25 cellular contexts compared by ENCODE assay signal in genomic region chr12:115584156-115584555, GRCh38.
"Had no signal": no experiment of that assay in that cellular context is flagged by ENCODE, and none has a peak within 500 bp of the region (broad histone marks: within the 10 kb centered on the region; RNA-seq: fewer than 3 reads in every experiment).

No MANE protein-coding gene starts in this region.

- H3K27me3 ChIP-seq: body of pancreas, right lobe of liver, uterus had no signal

- H3K4me1 ChIP-seq: body of pancreas, right lobe of liver, uterus had no signal

- H3K4me3 ChIP-seq: body of pancreas, right lobe of liver, uterus had no signal

- H3K36me3 ChIP-seq: neutrophil, right lobe of liver, uterus had no signal

- FAIRE-seq: small intestine had no signal

- H3K27ac Mint-ChIP-seq: activated CD4-positive, alpha-beta T cell treated with anti-CD3 and anti-CD28 coated beads for 36 hours; activated CD8-positive, alpha-beta memory T cell treated with anti-CD3 and anti-CD28 coated beads, Interleukin-2, amount 10 ng/mL, durations not matched to agents 7 days and 5 days; activated CD8-positive, alpha-beta T cell treated with anti-CD3 and anti-CD28 coated beads, Interleukin-2, amount 10 ng/mL, durations not matched to agents 7 days and 5 days; activated naive CD8-positive, alpha-beta T cell; activated T-helper 2 cell treated with anti-CD3 and anti-CD28 coated beads, Interferon-gamma antibody, Interleukin-2, Interleukin-4, amounts not matched to agents 10 μg/mL and 5 μg/mL and 100 μg/mL, durations not matched to agents 14 hours and 24 hours and 36 hours; effector memory CD8-positive, alpha-beta T cell; nephron; stimulated activated memory B cell treated with anti-CD40 and anti-IgM and Interleukin-4, amounts not matched to agents 10 μg/mL and 1 μg/mL and 100 μg/mL, for 72 hours; type B pancreatic cell had no signal

- H3K27ac ChIP-seq: body of pancreas, neutrophil, right lobe of liver, uterus had no signal

- DNase-seq: activated CD4-positive, alpha-beta T cell treated with anti-CD3 and anti-CD28 coated beads for 36 hours; activated CD4-positive, CD25-positive, alpha-beta regulatory T cell; activated CD8-positive, alpha-beta memory T cell treated with anti-CD3 and anti-CD28 coated beads, Interleukin-2, amount 10 ng/mL, durations not matched to agents 7 days and 5 days; activated CD8-positive, alpha-beta T cell treated with anti-CD3 and anti-CD28 coated beads, Interleukin-2, amount 10 ng/mL, durations not matched to agents 7 days and 5 days; activated T-cell treated with anti-CD3 and anti-CD28 coated beads, Interleukin-2, amount 50 U/mL, for 48 hours; aorta; body of pancreas; cortex of kidney; effector memory CD8-positive, alpha-beta T cell; foreskin melanocyte; left ventricle myocardium superior; right lobe of liver; small intestine; stimulated activated CD4-positive, alpha-beta T cell treated with anti-CD3 and anti-CD28 coated beads, Interleukin-4, amount 100 ng/mL, for 4 hours; stimulated activated CD8-positive, alpha-beta memory T cell treated with anti-CD3 and anti-CD28 coated beads, Interleukin-4, amount 100 ng/mL, for 48 hours; stimulated activated naive CD8-positive, alpha-beta T cell treated with anti-CD3 and anti-CD28 coated beads, Interleukin-15, amount 100 ng/mL, for 72 hours; substantia nigra; uterus had no signal

- H3K27me3 Mint-ChIP-seq: activated CD4-positive, alpha-beta T cell treated with anti-CD3 and anti-CD28 coated beads for 36 hours; activated CD8-positive, alpha-beta memory T cell treated with anti-CD3 and anti-CD28 coated beads, Interleukin-2, amount 10 ng/mL, durations not matched to agents 7 days and 5 days; effector memory CD8-positive, alpha-beta T cell; stimulated activated memory B cell treated with anti-CD40 and anti-IgM and Interleukin-4, amounts not matched to agents 10 μg/mL and 1 μg/mL and 100 μg/mL, for 72 hours had no signal

- H3K4me3 Mint-ChIP-seq: activated CD4-positive, alpha-beta T cell treated with anti-CD3 and anti-CD28 coated beads for 36 hours; activated CD8-positive, alpha-beta memory T cell treated with anti-CD3 and anti-CD28 coated beads, Interleukin-2, amount 10 ng/mL, durations not matched to agents 7 days and 5 days; activated CD8-positive, alpha-beta T cell treated with anti-CD3 and anti-CD28 coated beads, Interleukin-2, amount 10 ng/mL, durations not matched to agents 7 days and 5 days; activated naive CD8-positive, alpha-beta T cell; effector memory CD8-positive, alpha-beta T cell; nephron; stimulated activated memory B cell treated with anti-CD40 and anti-IgM and Interleukin-4, amounts not matched to agents 10 μg/mL and 1 μg/mL and 100 μg/mL, for 72 hours; stimulated activated naive CD8-positive, alpha-beta T cell treated with anti-CD3 and anti-CD28 coated beads, Interleukin-15, amount 100 ng/mL, for 72 hours; type B pancreatic cell had no signal

- H3K4me1 Mint-ChIP-seq: activated CD4-positive, alpha-beta T cell treated with anti-CD3 and anti-CD28 coated beads for 36 hours; activated CD8-positive, alpha-beta memory T cell treated with anti-CD3 and anti-CD28 coated beads, Interleukin-2, amount 10 ng/mL, durations not matched to agents 7 days and 5 days; nephron; stimulated activated memory B cell treated with anti-CD40 and anti-IgM and Interleukin-4, amounts not matched to agents 10 μg/mL and 1 μg/mL and 100 μg/mL, for 72 hours; stimulated activated naive CD8-positive, alpha-beta T cell treated with anti-CD3 and anti-CD28 coated beads, Interleukin-15, amount 100 ng/mL, for 72 hours had no signal

- H3K36me3 Mint-ChIP-seq: activated CD8-positive, alpha-beta memory T cell treated with anti-CD3 and anti-CD28 coated beads, Interleukin-2, amount 10 ng/mL, durations not matched to agents 7 days and 5 days; activated naive CD8-positive, alpha-beta T cell; stimulated activated memory B cell treated with anti-CD40 and anti-IgM and Interleukin-4, amounts not matched to agents 10 μg/mL and 1 μg/mL and 100 μg/mL, for 72 hours; type B pancreatic cell had no signal

- ATAC-seq: activated CD4-positive, alpha-beta T cell treated with anti-CD3 and anti-CD28 coated beads for 36 hours; activated CD8-positive, alpha-beta memory T cell treated with anti-CD3 and anti-CD28 coated beads, Interleukin-2, amount 10 ng/mL, durations not matched to agents 7 days and 5 days; activated CD8-positive, alpha-beta T cell treated with anti-CD3 and anti-CD28 coated beads, Interleukin-2, amount 10 ng/mL, durations not matched to agents 7 days and 5 days; body of pancreas; effector memory CD8-positive, alpha-beta T cell; esophagus mucosa; left ventricle myocardium superior; right lobe of liver; stimulated activated memory B cell treated with anti-CD40 and anti-IgM and Interleukin-4, amounts not matched to agents 10 μg/mL and 1 μg/mL and 100 μg/mL, for 72 hours; stimulated activated naive CD8-positive, alpha-beta T cell treated with anti-CD3 and anti-CD28 coated beads, Interleukin-15, amount 100 ng/mL, for 72 hours had no signal
